Comparison of ENCODE assay signal across 8 cellular contexts in the genomic region with DNA sequence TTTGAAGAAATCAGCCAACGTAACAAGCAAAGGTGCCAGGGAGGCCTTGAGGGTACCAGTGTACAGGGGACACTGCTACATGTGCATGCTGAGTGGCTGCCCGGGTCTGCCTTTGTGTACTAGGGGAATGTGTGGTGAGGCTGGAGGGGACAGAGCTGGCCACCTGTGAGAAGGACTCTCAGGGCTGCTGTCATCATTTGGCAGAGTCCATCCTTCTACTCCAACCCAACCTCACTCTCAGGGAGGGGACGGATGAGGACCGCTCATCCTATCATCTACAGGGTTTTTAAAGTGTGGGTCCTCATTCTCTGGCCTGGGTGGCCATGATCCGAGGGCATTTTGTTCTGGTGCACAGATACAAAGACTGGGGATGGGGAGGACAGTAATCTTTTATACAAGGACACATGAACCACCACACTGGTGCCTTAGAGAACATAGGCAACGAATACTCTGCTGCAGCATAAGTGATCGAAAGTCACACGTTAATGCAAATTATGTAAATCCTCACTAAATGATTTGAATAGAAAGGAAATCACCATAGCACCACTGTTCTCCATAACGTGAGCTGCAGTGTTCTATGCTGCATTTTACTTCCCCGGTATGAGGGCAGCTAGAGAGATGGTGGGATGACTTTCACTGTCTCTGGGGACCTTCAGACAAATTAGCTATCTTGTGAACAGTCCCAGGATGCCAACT.
DNase-seq lines count a peak whose midpoint lies in the region; ATAC-seq, FAIRE-seq and TF ChIP-seq lines count a peak whose summit lies in the region.
"Had no signal": no experiment of that assay in that cellular context is flagged by ENCODE, and none has a peak within 500 bp of the region (broad histone marks: within the 10 kb centered on the region; RNA-seq: fewer than 3 reads in every experiment).

No MANE protein-coding gene starts in this region.

- H3K4me1 ChIP-seq in kidney (ENCODE audit: control insufficient read depth in 1 of 2, insufficient read depth in 1 of 2, low read depth in 1 of 2, low read length in 2 of 2) = peaks cover 0 to 3% of the 10 kb centered on the region in 2 donors

- no peaks in the 10 kb centered on the region for H3K36me3 ChIP-seq in kidney (ENCODE audit: control insufficient read depth in 1 of 2, insufficient read depth in 2 of 2, low read length in 2 of 2)

- no peak overlapping the region for H3K4me3 Mint-ChIP-seq in osteocyte (ENCODE audit: unreplicated experiment)
- H3K4me3 Mint-ChIP-seq: WTC11 had no signal

- no peak overlapping the region for H3K9ac ChIP-seq in kidney (ENCODE audit: low read length in 2 of 2)

- H3K36me3 Mint-ChIP-seq in osteocyte (ENCODE audit: unreplicated experiment) = no peaks in the 10 kb centered on the region
- H3K36me3 Mint-ChIP-seq: WTC11 had no signal

- no peaks in the 10 kb centered on the region for H3K27me3 Mint-ChIP-seq in osteocyte (ENCODE audit: unreplicated experiment)

- peak; percentile 59 for ATAC-seq in GM19023 (IDR thresholded peaks at IDR 0.05; ENCODE audit: unreplicated experiment)
- peak; percentile 60 for ATAC-seq in HG02571 (IDR thresholded peaks at IDR 0.05; ENCODE audit: unreplicated experiment)
- ATAC-seq: WTC11 had no signal

- intact Hi-C loops in kidney (cut with DNase I) = no loop called here

- peak; percentile 84 for DNase-seq in NAMALWA (ENCODE audit: low spot score)
- no peak for DNase-seq in osteocyte (ENCODE audit: extremely low spot score, unreplicated experiment)
- no peak for DNase-seq in globus pallidus (ENCODE audit: low spot score)
- DNase-seq in kidney = no peak
- no peak for DNase-seq in A172 (ENCODE audit: low spot score)

- no peaks in the 10 kb centered on the region for H3K9me3 ChIP-seq in kidney (ENCODE audit: control insufficient read depth in 1 of 2, low read length in 2 of 2)

- H3K4me1 Mint-ChIP-seq in osteocyte (ENCODE audit: unreplicated experiment) = peaks cover 30% of the 10 kb centered on the region

- peak overlapping the region; percentile 96 for H3K27ac Mint-ChIP-seq in osteocyte (ENCODE audit: unreplicated experiment)
- H3K27ac Mint-ChIP-seq: WTC11 had no signal

- no peaks in the 10 kb centered on the region for H3K9me3 Mint-ChIP-seq in osteocyte (ENCODE audit: unreplicated experiment)
- H3K9me3 Mint-ChIP-seq: WTC11 had no signal

- TF ChIP-seq CTCF in osteocyte (IDR thresholded peaks at IDR 0.05) = no peak
- TF ChIP-seq CTCF in kidney (IDR thresholded peaks at IDR 0.05; ENCODE audit: borderline replicate concordance, extremely low read depth, insufficient read depth) = no peak

- FAIRE-seq in kidney (lab: Jason Lieb, UNC) = no peak

- H3K27ac ChIP-seq in kidney (ENCODE audit: low read depth in 2 of 2, low read length in 2 of 2) = no peak overlapping the region

- H3K4me3 ChIP-seq in kidney (ENCODE audit: low read length in 2 of 2) = no peak overlapping the region
